20 cellular contexts compared by ENCODE assay signal in genomic region chrY:26408943-26409712, GRCh38.
DNase-seq lines count a peak whose midpoint lies in the region; TF ChIP-seq lines count a peak whose summit lies in the region.
"Had no signal": no experiment of that assay in that cellular context is flagged by ENCODE, and none has a peak within 500 bp of the region (broad histone marks: within the 10 kb centered on the region; RNA-seq: fewer than 3 reads in every experiment).

No MANE protein-coding gene starts in this region.

- H3K4me3 ChIP-seq in MM.1S (ENCODE audit: low read length) (no peak overlapping the region), fibroblast of villous mesenchyme (ENCODE audit: low read depth, low read length) (no peak overlapping the region), skeletal muscle cell (ENCODE audit: low read depth, low read length) (peak overlapping the region; percentile 11)
- H3K4me3 ChIP-seq: A549, BLaER1 had no signal

- no peak overlapping the region for H2AFZ ChIP-seq in MM.1S (ENCODE audit: low read length)

- no peaks in the 10 kb centered on the region for H3K36me3 ChIP-seq in MM.1S (replicated peaks; ENCODE audit: insufficient read depth, low read length)
- H3K36me3 ChIP-seq: BLaER1 had no signal

- no peaks in the 10 kb centered on the region for H3K4me1 ChIP-seq in MM.1S (ENCODE audit: low read length)
- H3K4me1 ChIP-seq: A549, BLaER1 had no signal

- no peaks in the 10 kb centered on the region for H4K20me1 ChIP-seq in MM.1S (ENCODE audit: insufficient read depth, low read length)
- H4K20me1 ChIP-seq: BLaER1 had no signal

- no peak overlapping the region for H3K4me2 ChIP-seq in MM.1S (ENCODE audit: low read depth, low read length)
- H3K4me2 ChIP-seq: A549, BLaER1 had no signal

- no peaks in the 10 kb centered on the region for H3F3A ChIP-seq in MM.1S (ENCODE audit: insufficient read depth, low read length)

- no peak for TF ChIP-seq CTCF in MM.1S (IDR thresholded peaks at IDR 0.05; ENCODE audit: low read length)
- TF ChIP-seq CTCF in fibroblast of villous mesenchyme (IDR thresholded peaks at IDR 0.05; ENCODE audit: insufficient read depth, low read depth, low read length): no peak

- no peak overlapping the region for H3K9ac ChIP-seq in MM.1S (ENCODE audit: low read length)
- H3K9ac ChIP-seq: BLaER1 had no signal

- no peaks in the 10 kb centered on the region for H3K9me2 ChIP-seq in MM.1S (replicated peaks; ENCODE audit: insufficient read depth, low read length)

- no peaks in the 10 kb centered on the region for H3K27me3 ChIP-seq in MM.1S (replicated peaks; ENCODE audit: insufficient read depth, low read length)
- H3K27me3 ChIP-seq: BLaER1 had no signal

- DNase-seq in Daoy (ENCODE audit: low read depth) (peak; percentile 61), MM.1S (peak; percentile 5), fibroblast of villous mesenchyme (ENCODE audit: low read depth) (peak; percentile 1), skeletal muscle cell (ENCODE audit: low read depth) (no peak), NCI-H446 treated with DMSO at 0.1 percent for 48 hours (lab: John Stamatoyannopoulos, UW) (no peak), COLO829 (ENCODE audit: low spot score) (no peak), SW480 (ENCODE audit: low spot score) (no peak)
- DNase-seq: Calu3; CD4-positive, alpha-beta memory T cell; H7; HFFc6; NCI-H1092; NCI-H146; NCI-H2029 treated with DMSO at 0.1 percent for 48 hours; NCI-H510A; NCI-H748 treated with DMSO at 0.1 percent for 48 hours; Right ventricle myocardium superior had no signal

- H3K27ac ChIP-seq in MM.1S (ENCODE audit: low read length): no peak overlapping the region
- H3K27ac ChIP-seq: A549, BLaER1, HL-60 had no signal

- H3K79me2 ChIP-seq in MM.1S (ENCODE audit: low read length): no peaks in the 10 kb centered on the region

- H3K9me3 ChIP-seq in MM.1S (replicated peaks; ENCODE audit: insufficient read depth, low read length): no peaks in the 10 kb centered on the region
- H3K9me3 ChIP-seq: A549, BLaER1 had no signal

Comparison
In these comparisons a context has a peak if more than half of its experiments do, and no peak if none do; other contexts are left out.
1. DNase-seq: peak in Daoy (single experiment), MM.1S (single experiment) and fibroblast of villous mesenchyme (single experiment); none in skeletal muscle cell (single experiment), NCI-H446 treated with DMSO at 0.1 percent for 48 hours (single experiment), COLO829 (single experiment) and SW480 (single experiment).